In genomic region chr9:104608336-104608735, GRCh38 we compare ENCODE assay signal across 15 cellular contexts. TPM values are rescaled to one million over a fixed set of nuclear protein-coding genes. Genes with fewer than 3 reads are reported as not detected.
A peak's percentile ranks its signal among the peaks of the same experiment; 100 is the strongest.
DNase-seq lines count a peak whose midpoint lies in the region; ATAC-seq and TF ChIP-seq lines count a peak whose summit lies in the region.
"Had no signal": no experiment of that assay in that cellular context is flagged by ENCODE, and none has a peak within 500 bp of the region (broad histone marks: within the 10 kb centered on the region; RNA-seq: fewer than 3 reads in every experiment).

No MANE protein-coding gene starts in this region.

- H4K20me1 ChIP-seq in H9 (ENCODE audit: control insufficient read depth, insufficient read depth, insufficient read length) (no peaks in the 10 kb centered on the region), PC-3 (ENCODE audit: low read length) (no peaks in the 10 kb centered on the region)

- H2AK5ac ChIP-seq in H9 (ENCODE audit: insufficient read length, low read length), result no peak overlapping the region

- H3K36me3 ChIP-seq in BJ (ENCODE audit: control insufficient read depth, insufficient read depth, low read length), result no peaks in the 10 kb centered on the region
- no peaks in the 10 kb centered on the region for H3K36me3 ChIP-seq in PC-3 (ENCODE audit: low read depth, low read length)
- H3K36me3 ChIP-seq: HAP-1, right lobe of liver had no signal

- no peak overlapping the region for H3K14ac ChIP-seq in H9 (ENCODE audit: insufficient read depth, low read length)

- H3T11ph ChIP-seq in H9 (ENCODE audit: low read length), result no peak overlapping the region

- no peaks in the 10 kb centered on the region for H3F3A ChIP-seq in PC-3 (ENCODE audit: low read length, unreplicated experiment)

- BruUV-seq in PC-3 (replicated peaks; lab: Mats Ljungman, UMichigan), result no TSS peak

- no peak overlapping the region for H2BK15ac ChIP-seq in H9 (ENCODE audit: low read depth, low read length)

- no peak overlapping the region for H3K23ac ChIP-seq in H9 (ENCODE audit: insufficient read length, low read depth, low read length)

- H3K4me1 ChIP-seq in H9 (ENCODE audit: insufficient read depth, low read length) (no peaks in the 10 kb centered on the region), PC-3 (ENCODE audit: insufficient read depth, low read length) (0 out of 2 replicates have a peak, but pooled peaks cover 6% of the 10 kb centered on the region), foreskin keratinocyte (no peaks in the 10 kb centered on the region)
- H3K4me1 ChIP-seq: right lobe of liver had no signal

- H3K9me2 ChIP-seq in PC-3 (replicated peaks; ENCODE audit: low read length), result no peaks in the 10 kb centered on the region

- H3K9me3 Mint-ChIP-seq in H9, result no peaks in the 10 kb centered on the region
- no peaks in the 10 kb centered on the region for H3K9me3 Mint-ChIP-seq in activated naive CD8-positive, alpha-beta T cell treated with anti-CD3 and anti-CD28 coated beads for 36 hours
- H3K9me3 Mint-ChIP-seq: mesothelial cell of epicardium had no signal

- H3K4me1 Mint-ChIP-seq in H9, result no peaks in the 10 kb centered on the region
- no peaks in the 10 kb centered on the region for H3K4me1 Mint-ChIP-seq in activated naive CD8-positive, alpha-beta T cell treated with anti-CD3 and anti-CD28 coated beads for 36 hours
- H3K4me1 Mint-ChIP-seq: activated CD4-positive, alpha-beta T cell treated with anti-CD3 and anti-CD28 coated beads for 36 hours; mesothelial cell of epicardium had no signal

- H3K9me3 ChIP-seq in H9 (ENCODE audit: control insufficient read depth, low read depth, low read length) (no peaks in the 10 kb centered on the region), PC-3 (ENCODE audit: low read length) (no peaks in the 10 kb centered on the region)
- H3K9me3 ChIP-seq: HAP-1, right lobe of liver had no signal

- no peak overlapping the region for H3K4ac ChIP-seq in H9 (ENCODE audit: low read depth, low read length)

- CTCF ChIA-PET in BJ (lab: Yijun Ruan, JAX) (no interaction called here), PC-3 (lab: Charles Lee) (no interaction called here)

- no peak overlapping the region for H4K8ac ChIP-seq in H9 (replicated peaks; ENCODE audit: insufficient read length, low read depth, low read length)

- H2BK120ac ChIP-seq in H9 (ENCODE audit: low read depth, low read length, poor library complexity, severe bottlenecking), result no peak overlapping the region

- WGBS in H9 (ENCODE audit: extremely low coverage, insufficient read length, low lambda C conversion rate), result no CpG with 5 or more reads among the region's 1 CpG

- POLR2A ChIA-PET in BJ (lab: Charles Lee) (no interaction called here), PC-3 (lab: Charles Lee; ENCODE audit: unreplicated experiment) (no interaction called here)

- no peak overlapping the region for H3K27ac ChIP-seq in H9 (ENCODE audit: insufficient read length, low read depth, low read length)
- H3K27ac ChIP-seq in PC-3 (ENCODE audit: low read length), result no peak overlapping the region
- no peak overlapping the region for H3K27ac ChIP-seq in foreskin keratinocyte
- H3K27ac ChIP-seq: right lobe of liver had no signal

- H3K18ac ChIP-seq in H9 (ENCODE audit: insufficient read length, low read depth, low read length), result no peak overlapping the region

- DNase-seq in BJ (ENCODE audit: low read depth) (no peak), H9 (no peak), PC-3 (peak; percentile 13), foreskin keratinocyte (no peak), NCI-H2107 (lab: John Stamatoyannopoulos, UW) (no peak), left colon (no peak)
- DNase-seq in activated naive CD8-positive, alpha-beta T cell treated with anti-CD3 and anti-CD28 coated beads for 36 hours, result no peak
- DNase-seq in stimulated activated CD8-positive, alpha-beta memory T cell treated with anti-CD3 and anti-CD28 coated beads, Interleukin-4, amount 100 ng/mL, for 48 hours, result no peak
- DNase-seq: activated CD4-positive, alpha-beta T cell treated with anti-CD3 and anti-CD28 coated beads for 36 hours; NCI-H2227 treated with DMSO at 0.1 percent for 48 hours; right lobe of liver; SHP77 treated with DMSO at 0.1 percent for 48 hours; substantia nigra had no signal

- H2BK5ac ChIP-seq in H9 (ENCODE audit: insufficient read length, low read length), result no peak overlapping the region

- H3K4me3 ChIP-seq in BJ (ENCODE audit: low read depth, low read length), result no peak overlapping the region
- H3K4me3 ChIP-seq in PC-3 (ENCODE audit: low read length), result no peak overlapping the region
- H3K4me3 ChIP-seq: HAP-1, right lobe of liver had no signal

- no peaks in the 10 kb centered on the region for H3K23me2 ChIP-seq in H9 (ENCODE audit: insufficient read length, low read depth, low read length, poor library complexity, severe bottlenecking)

- no peak overlapping the region for H3K9ac ChIP-seq in H9 (ENCODE audit: extremely low read depth, insufficient read length, low read length)
- no peak overlapping the region for H3K9ac ChIP-seq in PC-3 (ENCODE audit: low read length)

- no peak overlapping the region for H3K56ac ChIP-seq in H9 (ENCODE audit: insufficient read length, low read depth, low read length)

- H3K27me3 Mint-ChIP-seq in H9 (ENCODE audit: low read depth), result peaks cover 4% of the 10 kb centered on the region
- no peaks in the 10 kb centered on the region for H3K27me3 Mint-ChIP-seq in activated naive CD8-positive, alpha-beta T cell treated with anti-CD3 and anti-CD28 coated beads for 36 hours
- H3K27me3 Mint-ChIP-seq: activated CD4-positive, alpha-beta T cell treated with anti-CD3 and anti-CD28 coated beads for 36 hours had no signal

- no peak overlapping the region for H4K5ac ChIP-seq in H9 (ENCODE audit: insufficient read length, low read depth, low read length)

- H3K4me2 ChIP-seq in H9 (ENCODE audit: insufficient read depth, insufficient read length, low read length), result no peak overlapping the region
- H3K4me2 ChIP-seq in PC-3 (ENCODE audit: low read length), result no peak overlapping the region

- no peaks in the 10 kb centered on the region for H3K79me1 ChIP-seq in H9 (ENCODE audit: insufficient read depth, low read depth, low read length, poor library complexity, severe bottlenecking)

- no peak overlapping the region for H2BK20ac ChIP-seq in H9 (ENCODE audit: low read depth, low read length, poor library complexity, severe bottlenecking)

- intact Hi-C loops in PC-3 (cut with micrococcal nuclease) (loop anchor here (1.0 to 5.0 kb wide), 3 partner anchors 74 to 135 kb away; no protein-coding TSS in a partner anchor), left colon (cut with DNase I, micrococcal nuclease) (no loop called here)

- no peak overlapping the region for H3K4me3 Mint-ChIP-seq in H9
- H3K4me3 Mint-ChIP-seq in activated naive CD8-positive, alpha-beta T cell treated with anti-CD3 and anti-CD28 coated beads for 36 hours, result no peak overlapping the region
- H3K4me3 Mint-ChIP-seq: activated CD4-positive, alpha-beta T cell treated with anti-CD3 and anti-CD28 coated beads for 36 hours; mesothelial cell of epicardium had no signal

- H2AFZ ChIP-seq in H9 (ENCODE audit: low read length), result no peak overlapping the region
- no peak overlapping the region for H2AFZ ChIP-seq in PC-3 (ENCODE audit: low read length)

- H3K27ac Mint-ChIP-seq in H9, result no peak overlapping the region
- no peak overlapping the region for H3K27ac Mint-ChIP-seq in activated naive CD8-positive, alpha-beta T cell treated with anti-CD3 and anti-CD28 coated beads for 36 hours
- H3K27ac Mint-ChIP-seq: activated CD4-positive, alpha-beta T cell treated with anti-CD3 and anti-CD28 coated beads for 36 hours; mesothelial cell of epicardium had no signal

- peak; percentile 18; the same call in 1 of the 2 replicates for TF ChIP-seq CTCF in BJ (IDR thresholded peaks at IDR 0.05; ENCODE audit: insufficient read depth, low read depth, low read length)
- TF ChIP-seq CTCF in H9 (conservative IDR thresholded peaks at IDR 0.05), result peak; percentile 59
- TF ChIP-seq CTCF in PC-3 (conservative IDR thresholded peaks at IDR 0.05; ENCODE audit: low read depth, low read length), result peak; percentile 48; the same call in 1 of the 2 replicates
- TF ChIP-seq CTCF in foreskin keratinocyte (conservative IDR thresholded peaks at IDR 0.05), result peak; percentile 38

- H2BK12ac ChIP-seq in H9 (ENCODE audit: insufficient read length, low read depth, low read length), result no peak overlapping the region

- H3K79me2 ChIP-seq in H9 (ENCODE audit: insufficient read depth, low read length), result no peaks in the 10 kb centered on the region
- no peaks in the 10 kb centered on the region for H3K79me2 ChIP-seq in PC-3 (ENCODE audit: low read length)

- H3K27me3 ChIP-seq in BJ (ENCODE audit: control insufficient read depth, insufficient read depth, low read length), result no peaks in the 10 kb centered on the region
- H3K27me3 ChIP-seq in H9 (ENCODE audit: insufficient read depth, low read length), result no peaks in the 10 kb centered on the region
- H3K27me3 ChIP-seq in PC-3 (ENCODE audit: low read length), result 0 out of 2 replicates have a peak, but pooled peaks cover 5% of the 10 kb centered on the region
- no peaks in the 10 kb centered on the region for H3K27me3 ChIP-seq in foreskin keratinocyte
- H3K27me3 ChIP-seq: right lobe of liver had no signal

- no peak overlapping the region for H4K91ac ChIP-seq in H9 (ENCODE audit: insufficient read length, low read depth, low read length)

- no peaks in the 10 kb centered on the region for H3K36me3 Mint-ChIP-seq in H9 (ENCODE audit: insufficient read depth in 1 of 3, low read depth in 3 of 3)
- H3K36me3 Mint-ChIP-seq in activated naive CD8-positive, alpha-beta T cell treated with anti-CD3 and anti-CD28 coated beads for 36 hours, result no peaks in the 10 kb centered on the region
- H3K36me3 Mint-ChIP-seq: mesothelial cell of epicardium had no signal

- ATAC-seq in PC-3 (no peak), foreskin keratinocyte (no peak), left colon (no peak)
- ATAC-seq: activated CD4-positive, alpha-beta T cell treated with anti-CD3 and anti-CD28 coated beads for 36 hours; right lobe of liver had no signal

RNA-seq across cellular contexts. Expression of gene OR13C2, which starts 2.9 kb away (rescaled TPM):
- polyA plus RNA-seq in BJ (2011; rRNA removed) (not detected in 2 replicates), foreskin keratinocyte (not detected in 2 replicates)
- polyA minus RNA-seq in BJ (2011; rRNA and poly(A)+ RNA removed), result 0.41 TPM in 1 of 2 replicates, not detected in the other
- total RNA-seq in H9 (2021) (not detected in 2 replicates), PC-3 (2014; rRNA removed) (not detected in 2 replicates), foreskin keratinocyte (not detected in 2 replicates), left colon (not detected)
- not detected for total RNA-seq in activated naive CD8-positive, alpha-beta T cell treated with anti-CD3 and anti-CD28 coated beads for 36 hours
- total RNA-seq: activated CD4-positive, alpha-beta T cell treated with anti-CD3 and anti-CD28 coated beads for 36 hours; mesothelial cell of epicardium had no signal

RNA-seq across cellular contexts. Expression of gene OR13C5, which starts 9.1 kb away (rescaled TPM):
- not detected in 2 replicates for polyA plus RNA-seq in BJ (2011; rRNA removed)
- polyA minus RNA-seq in BJ (2011; rRNA and poly(A)+ RNA removed), result not detected in 2 replicates
- total RNA-seq in H9 (2021), result not detected in 2 replicates
- not detected in 2 replicates for total RNA-seq in PC-3 (2014; rRNA removed)
- not detected in 2 replicates for total RNA-seq in foreskin keratinocyte
- polyA plus RNA-seq in foreskin keratinocyte, result not detected in 2 replicates
- total RNA-seq in left colon, result not detected
- not detected for total RNA-seq in activated naive CD8-positive, alpha-beta T cell treated with anti-CD3 and anti-CD28 coated beads for 36 hours
- total RNA-seq: activated CD4-positive, alpha-beta T cell treated with anti-CD3 and anti-CD28 coated beads for 36 hours; mesothelial cell of epicardium; right lobe of liver had no signal

RNA-seq across cellular contexts. Expression of gene OR13C9, which starts 9.7 kb away (rescaled TPM):
- polyA plus RNA-seq in BJ (2011; rRNA removed), result not detected in 2 replicates
- polyA minus RNA-seq in BJ (2011; rRNA and poly(A)+ RNA removed), result 0.19 TPM in 1 of 2 replicates, not detected in the other
- total RNA-seq in H9 (2021), result not detected in 2 replicates
- not detected in 2 replicates for total RNA-seq in PC-3 (2014; rRNA removed)
- total RNA-seq in foreskin keratinocyte, result not detected in 2 replicates
- polyA plus RNA-seq in foreskin keratinocyte, result not detected in 2 replicates
- total RNA-seq in left colon, result not detected
- total RNA-seq in activated naive CD8-positive, alpha-beta T cell treated with anti-CD3 and anti-CD28 coated beads for 36 hours, result not detected
- total RNA-seq: activated CD4-positive, alpha-beta T cell treated with anti-CD3 and anti-CD28 coated beads for 36 hours; mesothelial cell of epicardium had no signal

RNA-seq across cellular contexts. Expression of gene OR13C8, which starts 39.4 kb away (rescaled TPM):
- not detected in 2 replicates for polyA plus RNA-seq in BJ (2011; rRNA removed)
- not detected in 2 replicates for polyA minus RNA-seq in BJ (2011; rRNA and poly(A)+ RNA removed)
- not detected in 2 replicates for total RNA-seq in H9 (2021)
- not detected in 2 replicates for total RNA-seq in PC-3 (2014; rRNA removed)
- total RNA-seq in foreskin keratinocyte, result not detected in 2 replicates
- polyA plus RNA-seq in foreskin keratinocyte, result not detected in 2 replicates
- total RNA-seq in left colon, result not detected
- not detected for total RNA-seq in activated naive CD8-positive, alpha-beta T cell treated with anti-CD3 and anti-CD28 coated beads for 36 hours
- total RNA-seq: activated CD4-positive, alpha-beta T cell treated with anti-CD3 and anti-CD28 coated beads for 36 hours; mesothelial cell of epicardium; right lobe of liver had no signal
